ENCODE assay signal across 11 cellular contexts in genomic region chr20:37378785-37379598, GRCh38. TPM values are rescaled to one million over a fixed set of nuclear protein-coding genes. Genes with fewer than 3 reads are reported as not detected.
DNase-seq lines count a peak whose midpoint lies in the region; ATAC-seq, FAIRE-seq and TF ChIP-seq lines count a peak whose summit lies in the region.
"Had no signal": no experiment of that assay in that cellular context is flagged by ENCODE, and none has a peak within 500 bp of the region (broad histone marks: within the 10 kb centered on the region; RNA-seq: fewer than 3 reads in every experiment).

No MANE protein-coding gene starts in this region.

- no peak for FAIRE-seq in A549 (lab: Jason Lieb, UNC)
- FAIRE-seq: keratinocyte had no signal

- peaks cover 78% of the 10 kb centered on the region for H3K4me1 ChIP-seq in A549
- H3K4me1 ChIP-seq in adrenal gland (replicated peaks in 1 of 2), result peaks cover 17 to 49% of the 10 kb centered on the region in 2 donors
- H3K4me1 ChIP-seq in esophagus squamous epithelium, result peaks cover 5 to 34% (median 16%) of the 10 kb centered on the region in 3 donors

- H3K4me1 Mint-ChIP-seq in HFFc6 (ENCODE audit: low read depth), result peaks cover 27% of the 10 kb centered on the region

- DNase-seq in A549 (ENCODE audit: low read depth in 1 of 2, low spot score in 1 of 2) (peak; percentile 55 to 95), HFFc6 (no peak), adrenal gland (peak in 5 of 7 donors; percentile 51 to 69 (median 64)), kidney tubule cell (ENCODE audit: low spot score) (peak; percentile 53), esophagus squamous epithelium (lab: John Stamatoyannopoulos, UW) (no peak), amniotic stem cell (lab: John Stamatoyannopoulos, UW) (no peak), cerebellar nuclear complex (lab: John Stamatoyannopoulos, UW) (no peak)
- DNase-seq: CD8-positive, alpha-beta T cell had no signal

- no peaks in the 10 kb centered on the region for H3K36me3 ChIP-seq in adrenal gland (replicated peaks in 1 of 2)
- H3K36me3 ChIP-seq in esophagus squamous epithelium, result peaks cover 0 to 75% (median 0%) of the 10 kb centered on the region in 3 donors

- H3K36me3 Mint-ChIP-seq in HFFc6 (ENCODE audit: low read depth), result no peaks in the 10 kb centered on the region; the same call in 1 of the 2 replicates
- H3K36me3 Mint-ChIP-seq: CD8-positive, alpha-beta T cell had no signal

- H3K9me3 Mint-ChIP-seq in HFFc6, result no peaks in the 10 kb centered on the region
- H3K9me3 Mint-ChIP-seq: CD8-positive, alpha-beta T cell had no signal

- H3K4me3 ChIP-seq in A549 (no peak overlapping the region), adrenal gland (no peak overlapping the region), esophagus squamous epithelium (no peak overlapping the region)

- H3K4me2 ChIP-seq in A549, result peak overlapping the region; percentile 71

- ATAC-seq in A549, result peak; percentile 53 to 69
- ATAC-seq in HG02938 (IDR thresholded peaks at IDR 0.05; ENCODE audit: unreplicated experiment), result no peak
- ATAC-seq: CD8-positive, alpha-beta T cell; Panc1 had no signal

- H3K27ac ChIP-seq in A549, result peak overlapping the region; percentile 96 to 98
- peak overlapping the region in 3 of 5 donors; percentile 67 to 90 (median 87) for H3K27ac ChIP-seq in adrenal gland
- H3K27ac ChIP-seq in esophagus squamous epithelium, result peak overlapping the region in 1 of 4 donors; percentile 14

- 4% methylated on average over 21 of the region's 24 CpGs for WGBS in A549 (ENCODE audit: missing lambda C conversion rate)
- 44 to 67% (median 48%) methylated on average over 14 to 24 of the region's 24 CpGs for WGBS in adrenal gland, 4 donors
- WGBS in esophagus squamous epithelium, 2 donors, result 78 to 84% methylated on average over 17 to 18 of the region's 24 CpGs

- POLR2A ChIA-PET in A549 (lab: Yijun Ruan, JAX), result interaction anchor here (2.0 to 3.7 kb wide), 3 partner anchors 10 to 89 kb away, joined by 8 to 23 read pairs (median 10); partner anchors contain the start of genes MANBAL and SRC

- no peaks in the 10 kb centered on the region for H3K27me3 ChIP-seq in adrenal gland
- H3K27me3 ChIP-seq in esophagus squamous epithelium, result no peaks in the 10 kb centered on the region

- TF ChIP-seq POLR2A in A549 (IDR thresholded peaks at IDR 0.05; ENCODE audit: low read length) (no peak), adrenal gland (IDR thresholded peaks at IDR 0.05) (no peak), esophagus squamous epithelium (IDR thresholded peaks at IDR 0.05) (no peak)

- intact Hi-C loops in adrenal gland (cut with DNase I) (no loop called here), esophagus squamous epithelium (cut with DNase I) (no loop called here)

- TF ChIP-seq RAD21 in A549 (conservative IDR thresholded peaks at IDR 0.05 in 1 of 2, IDR thresholded peaks at IDR 0.05 in 1 of 2), result peak in 1 of 2 experiments; percentile 31; a peak in 3 of 5 replicates

- H3K27me3 Mint-ChIP-seq in HFFc6 (ENCODE audit: insufficient read depth), result peaks cover 2% of the 10 kb centered on the region; the same call in 1 of the 2 replicates

- TF ChIP-seq EP300 in A549 (IDR thresholded peaks at IDR 0.05), result peak; percentile 72 to 87; a peak in 3 of 5 replicates

- H3K9me3 ChIP-seq in A549 (no peaks in the 10 kb centered on the region), adrenal gland (replicated peaks in 1 of 3) (no peaks in the 10 kb centered on the region), esophagus squamous epithelium (no peaks in the 10 kb centered on the region)

- TF ChIP-seq CTCF in A549 (IDR thresholded peaks at IDR 0.05), result no peak
- TF ChIP-seq CTCF in HFFc6 (IDR thresholded peaks at IDR 0.05), result no peak
- TF ChIP-seq CTCF in adrenal gland (IDR thresholded peaks at IDR 0.05), result no peak
- TF ChIP-seq CTCF in esophagus squamous epithelium (IDR thresholded peaks at IDR 0.05), result no peak

- H3K27ac Mint-ChIP-seq in HFFc6, result peak overlapping the region; percentile 91
- H3K27ac Mint-ChIP-seq: CD8-positive, alpha-beta T cell had no signal

- CTCF ChIA-PET in A549 (lab: Yijun Ruan, JAX), result interaction anchor here (0.8 to 8.7 kb wide), 13 partner anchors 9 to 156 kb away, joined by 3 to 113 read pairs (median 3); partner anchors contain the start of gene MANBAL

- H3K4me3 Mint-ChIP-seq in HFFc6, result no peak overlapping the region
- H3K4me3 Mint-ChIP-seq: CD8-positive, alpha-beta T cell had no signal

TF ChIP-seq in A549, 52 proteins besides CTCF, POLR2A, EP300 and RAD21 (continues in another document):
- no peak for TF ChIP-seq HDAC2 (IDR thresholded peaks at IDR 0.05)
- TF ChIP-seq ZFP36 (IDR thresholded peaks at IDR 0.05; ENCODE audit: borderline replicate concordance, partially characterized antibody), result no peak
- TF ChIP-seq ZSCAN20 (CRISPR knock-in tag; IDR thresholded peaks at IDR 0.05), result peak; percentile 79; the same call in 1 of the 2 replicates
- no peak for TF ChIP-seq MAZ (IDR thresholded peaks at IDR 0.05; ENCODE audit: borderline replicate concordance, low read depth, low read length)
- no peak for TF ChIP-seq HES2 (IDR thresholded peaks at IDR 0.05)
- no peak for TF ChIP-seq ESRRA (IDR thresholded peaks at IDR 0.05; ENCODE audit: borderline replicate concordance, low read length)
- peak; percentile 80; the same call in 1 of the 2 replicates for TF ChIP-seq HOXB5 (CRISPR knock-in tag; IDR thresholded peaks at IDR 0.05)
- no peak for TF ChIP-seq EHMT2 (IDR thresholded peaks at IDR 0.05; ENCODE audit: low read depth)
- TF ChIP-seq E2F6 (IDR thresholded peaks at IDR 0.05; ENCODE audit: borderline replicate concordance, low read depth), result peak; percentile 78
- no peak for TF ChIP-seq KDM5A (IDR thresholded peaks at IDR 0.05)
- TF ChIP-seq ELK1 (IDR thresholded peaks at IDR 0.05; ENCODE audit: low read depth, low read length), result no peak
- TF ChIP-seq PHF8 (IDR thresholded peaks at IDR 0.05; ENCODE audit: borderline replicate concordance, low read depth), result no peak
- peak; percentile 97 for TF ChIP-seq MAFK (IDR thresholded peaks at IDR 0.05; ENCODE audit: partially characterized antibody)
- TF ChIP-seq GATA3 (IDR thresholded peaks at IDR 0.05; ENCODE audit: borderline replicate concordance), result peak; percentile 59; the same call in 1 of the 2 replicates
- TF ChIP-seq RNF2 (IDR thresholded peaks at IDR 0.05; ENCODE audit: borderline replicate concordance, low read depth), result no peak
- no peak for TF ChIP-seq BCL3 (IDR thresholded peaks at IDR 0.05)
- TF ChIP-seq RFX5 (IDR thresholded peaks at IDR 0.05), result no peak
- no peak for TF ChIP-seq CBX8 (IDR thresholded peaks at IDR 0.05)
- no peak for TF ChIP-seq POLR2AphosphoS2 (conservative IDR thresholded peaks at IDR 0.05; ENCODE audit: low read length)
- TF ChIP-seq NPAS2 (CRISPR knock-in tag; IDR thresholded peaks at IDR 0.05; ENCODE audit: borderline replicate concordance), result no peak
- peak; percentile 59; the same call in 1 of the 2 replicates for TF ChIP-seq TP53 (CRISPR knock-in tag; IDR thresholded peaks at IDR 0.05)
- no peak; the same call in 1 of the 2 replicates for TF ChIP-seq USF2 (IDR thresholded peaks at IDR 0.05)

RNA-seq across cellular contexts. Expression of gene SRC, which starts 33.1 kb away (rescaled TPM):
- 154 and 212 TPM in 2 replicates for polyA plus RNA-seq in A549 (2011; rRNA removed)
- 122 and 170 TPM in 2 replicates for polyA plus RNA-seq in A549 (2012; cell fraction: cytosol; rRNA removed)
- polyA plus RNA-seq in A549 (2012; cell fraction: nucleus; rRNA removed), result 500 and 511 TPM in 2 replicates
- 133 to 139 TPM (median 134 TPM) in 3 replicates for polyA plus RNA-seq in A549 (2017; fragmentation: RNase III; extraction: RNeasy Plus Mini Kit Qiagen cat#74134 plus additional on column Dnase treatment)
- polyA minus RNA-seq in A549 (2011; rRNA and poly(A)+ RNA removed), result 278 and 313 TPM in 2 replicates
- 10 to 100 TPM; 22.0 to 35.6 (median 24.6) TPM for total RNA-seq in HFFc6 (2021; fragmentation: NEBNext Ultra II Directional; extraction: Animal tissue kit (Norgen Biotek cat#: 25700))
- 10 to 100 TPM; 40.1 to 83.0 (median 58.5) TPM for total RNA-seq in adrenal gland
- polyA plus RNA-seq in adrenal gland, result 10 to 100 TPM; 45.6 to 68.6 (median 49.0) TPM
- total RNA-seq in esophagus squamous epithelium, result 10 to 100 TPM; 32.4 to 46.5 (median 39.0) TPM

Comparison
In these comparisons a context has a peak if more than half of its experiments do, and no peak if none do; other contexts are left out.
1. DNase-seq: peak in A549 (2 of 2), adrenal gland (5 of 7) and kidney tubule cell (single experiment); none in HFFc6 (single experiment), esophagus squamous epithelium (single experiment), amniotic stem cell (single experiment) and cerebellar nuclear complex (0 of 2).